In genomic region chr15:63519548-63520178, GRCh38 we compare ENCODE assay signal across 16 cellular contexts. TPM values are rescaled to one million over a fixed set of nuclear protein-coding genes. Genes with fewer than 3 reads are reported as not detected.
A peak's percentile ranks its signal among the peaks of the same experiment; 100 is the strongest.
DNase-seq lines count a peak whose midpoint lies in the region; ATAC-seq and TF ChIP-seq lines count a peak whose summit lies in the region.
"Had no signal": no experiment of that assay in that cellular context is flagged by ENCODE, and none has a peak within 500 bp of the region (broad histone marks: within the 10 kb centered on the region; RNA-seq: fewer than 3 reads in every experiment).

No MANE protein-coding gene starts in this region.

- H3K4me3 Mint-ChIP-seq in activated T-cell treated with anti-CD3 and anti-CD28 coated beads, Interleukin-2, amount 50 U/mL, for 4 hours, result peak overlapping the region; percentile 12
- H3K4me3 Mint-ChIP-seq in CD4-positive, alpha-beta T cell, result no peak overlapping the region
- H3K4me3 Mint-ChIP-seq: GM23338 had no signal

- peak overlapping the region; percentile 42 for H3K27ac Mint-ChIP-seq in CD4-positive, alpha-beta T cell
- H3K27ac Mint-ChIP-seq: GM23338 had no signal

- ATAC-seq in activated T-cell treated with anti-CD3 and anti-CD28 coated beads, Interleukin-2, amount 50 U/mL, for 4 hours, result peak; percentile 49 to 54
- no peak for ATAC-seq in CD4-positive, alpha-beta T cell (ENCODE audit: poor library complexity)
- ATAC-seq: CD8-positive, alpha-beta T cell; GM23338; K562 had no signal

- peaks cover 92% of the 10 kb centered on the region for H3K4me1 Mint-ChIP-seq in activated T-cell treated with anti-CD3 and anti-CD28 coated beads, Interleukin-2, amount 50 U/mL, for 4 hours (ENCODE audit: low read depth)
- H3K4me1 Mint-ChIP-seq in CD4-positive, alpha-beta T cell (ENCODE audit: low read depth), result peaks cover 98% of the 10 kb centered on the region

- no peak overlapping the region for H3K27ac ChIP-seq in CD4-positive, alpha-beta T cell (ENCODE audit: low read depth, low read length)
- peak overlapping the region; percentile 30 for H3K27ac ChIP-seq in neutrophil
- H3K27ac ChIP-seq: HL-60 had no signal

- peaks cover 74 to 97% of the 10 kb centered on the region in 2 experiments for H3K4me1 ChIP-seq in neutrophil (ENCODE audit: control insufficient read depth in 1 of 2, insufficient read depth in 1 of 2, low read depth in 1 of 2, low read length in 1 of 2)

- POLR2A ChIA-PET in CD4-positive, alpha-beta T cell (lab: Charles Lee), result interaction anchor here (1.2 to 5.0 kb wide), 4 partner anchors 10 to 22 kb away, joined by 3 to 32 read pairs (median 10); partner anchors contain the start of gene USP3

- no peaks in the 10 kb centered on the region for H3K27me3 Mint-ChIP-seq in activated T-cell treated with anti-CD3 and anti-CD28 coated beads, Interleukin-2, amount 50 U/mL, for 4 hours (ENCODE audit: low read depth)
- H3K27me3 Mint-ChIP-seq in CD4-positive, alpha-beta T cell, result no peaks in the 10 kb centered on the region

- H3K36me3 ChIP-seq in neutrophil, result no peaks in the 10 kb centered on the region

- no peaks in the 10 kb centered on the region for H3K27me3 ChIP-seq in CD4-positive, alpha-beta T cell (ENCODE audit: control insufficient read depth, insufficient read depth, low read length)
- no peaks in the 10 kb centered on the region for H3K27me3 ChIP-seq in neutrophil

- no peak overlapping the region for H3K4me3 ChIP-seq in neutrophil (ENCODE audit: low read depth in 1 of 2, low read length in 1 of 2)
- H3K4me3 ChIP-seq: GM23338, K562 had no signal

- intact Hi-C loops in CD4-positive, alpha-beta T cell (cut with DNase I, micrococcal nuclease), result loop anchor here in 1 of 2 experiments (2.0 to 5.0 kb wide), 2 partner anchors 13 to 38 kb away; no protein-coding TSS in a partner anchor

- no peak for DNase-seq in activated T-cell treated with anti-CD3 and anti-CD28 coated beads, Interleukin-2, amount 50 U/mL, for 4 hours
- DNase-seq in activated T-cell treated with anti-CD3 and anti-CD28 coated beads, Interleukin-2, amount 50 U/mL, for 1 hour, result no peak
- no peak for DNase-seq in CD4-positive, alpha-beta T cell
- DNase-seq in cerebellar cortex (ENCODE audit: low spot score) (peak; percentile 24), NCI-H2196 (lab: John Stamatoyannopoulos, UW; ENCODE audit: unreplicated experiment) (no peak), LoVo (ENCODE audit: low spot score) (no peak)
- DNase-seq in stimulated activated CD4-positive, alpha-beta T cell treated with anti-CD3 and anti-CD28 coated beads, Interleukin-15, amount 100 ng/mL, for 24 hours, result no peak
- DNase-seq: CD8-positive, alpha-beta T cell; DMS79 treated with DMSO at 0.1 percent for 48 hours; NCI-H146; NCI-H345; NCI-H526 treated with DMSO at 0.1 percent for 48 hours had no signal

- CTCF ChIA-PET in CD4-positive, alpha-beta T cell (lab: Charles Lee), result interaction anchor here (1.8 to 3.7 kb wide), 3 partner anchors 14 to 53 kb away, joined by 7 to 18 read pairs (median 9); partner anchors contain the start of gene USP3

- H3K9me3 ChIP-seq in CD4-positive, alpha-beta T cell (ENCODE audit: control insufficient read depth, low read length), result no peaks in the 10 kb centered on the region
- H3K9me3 ChIP-seq in neutrophil, result no peaks in the 10 kb centered on the region

- H3K9me3 Mint-ChIP-seq in activated T-cell treated with anti-CD3 and anti-CD28 coated beads, Interleukin-2, amount 50 U/mL, for 4 hours, result no peaks in the 10 kb centered on the region
- no peaks in the 10 kb centered on the region for H3K9me3 Mint-ChIP-seq in CD4-positive, alpha-beta T cell
- H3K9me3 Mint-ChIP-seq: CD8-positive, alpha-beta T cell; GM23338 had no signal

- TF ChIP-seq CTCF in CD4-positive, alpha-beta T cell (IDR thresholded peaks at IDR 0.05), result no peak
- TF ChIP-seq CTCF in neutrophil (IDR thresholded peaks at IDR 0.05), result no peak

- H3K36me3 Mint-ChIP-seq in activated T-cell treated with anti-CD3 and anti-CD28 coated beads, Interleukin-2, amount 50 U/mL, for 4 hours (ENCODE audit: insufficient read depth), result peaks cover 2% of the 10 kb centered on the region
- H3K36me3 Mint-ChIP-seq in CD4-positive, alpha-beta T cell (ENCODE audit: low read depth), result peaks cover 6% of the 10 kb centered on the region

RNA-seq across cellular contexts. Expression of gene USP3, which starts 15.3 kb away (rescaled TPM):
- 10 to 100 TPM; 34.2 to 40.9 (median 35.5) TPM for total RNA-seq in activated T-cell treated with anti-CD3 and anti-CD28 coated beads, Interleukin-2, amount 50 U/mL, for 4 hours
- 100 to 1,000 TPM; 280 to 282 TPM for total RNA-seq in CD4-positive, alpha-beta T cell

Comparison
In these comparisons a context has a peak if more than half of its experiments do, and no peak if none do; other contexts are left out.
1. RNA of gene USP3, which starts 15.3 kb away (total RNA-seq): 280 to 282 TPM in CD4-positive, alpha-beta T cell; 34.2 to 40.9 TPM in activated T-cell treated with anti-CD3 and anti-CD28 coated beads, Interleukin-2, amount 50 U/mL, for 4 hours; every median in the first group is over 4 times any median in the second.